In the genomic region with DNA sequence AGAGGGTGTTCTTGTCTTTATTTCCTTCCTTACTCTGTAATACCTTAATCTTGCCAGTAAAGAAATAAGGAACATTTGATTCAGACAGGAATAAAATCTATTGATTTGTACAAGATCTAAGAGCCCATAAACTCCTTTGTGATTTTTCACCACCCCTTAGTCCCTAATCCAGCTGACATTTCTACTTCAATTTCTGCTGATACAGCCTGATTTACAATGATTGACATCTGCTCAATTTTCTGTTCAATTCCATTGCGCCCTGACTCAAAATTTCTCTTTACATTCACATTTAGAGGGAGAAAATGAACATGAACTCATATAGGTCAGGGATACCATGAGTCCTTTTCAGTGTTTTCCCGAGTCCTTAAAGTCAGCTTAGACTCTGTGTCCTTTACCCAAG, we compare ENCODE assay signal across 1 cellular context.
TF ChIP-seq lines count a peak whose summit lies in the region.

No MANE protein-coding gene starts in this region.

TF ChIP-seq in GM12878, 131 proteins besides CTCF, POLR2A, EP300 and RAD21:
- TF ChIP-seq PAX5 (IDR thresholded peaks at IDR 0.05; ENCODE audit: borderline replicate concordance, low read depth, low read length) (no peak), USF1 (IDR thresholded peaks at IDR 0.05; ENCODE audit: borderline replicate concordance, extremely low read length, insufficient read depth, low read depth, low read length) (no peak), PKNOX1 (IDR thresholded peaks at IDR 0.05) (0 out of 2 replicates have a peak, but pooled peaks have one; percentile 16), CEBPB (IDR thresholded peaks at IDR 0.05; ENCODE audit: borderline replicate concordance in 1 of 2, low read depth in 2 of 2, low read length in 2 of 2) (no peak), HCFC1 (IDR thresholded peaks at IDR 0.05; ENCODE audit: low read length) (no peak), ZBTB11 (CRISPR knock-in tag; IDR thresholded peaks at IDR 0.05) (no peak)
- TF ChIP-seq, protein P1, sequence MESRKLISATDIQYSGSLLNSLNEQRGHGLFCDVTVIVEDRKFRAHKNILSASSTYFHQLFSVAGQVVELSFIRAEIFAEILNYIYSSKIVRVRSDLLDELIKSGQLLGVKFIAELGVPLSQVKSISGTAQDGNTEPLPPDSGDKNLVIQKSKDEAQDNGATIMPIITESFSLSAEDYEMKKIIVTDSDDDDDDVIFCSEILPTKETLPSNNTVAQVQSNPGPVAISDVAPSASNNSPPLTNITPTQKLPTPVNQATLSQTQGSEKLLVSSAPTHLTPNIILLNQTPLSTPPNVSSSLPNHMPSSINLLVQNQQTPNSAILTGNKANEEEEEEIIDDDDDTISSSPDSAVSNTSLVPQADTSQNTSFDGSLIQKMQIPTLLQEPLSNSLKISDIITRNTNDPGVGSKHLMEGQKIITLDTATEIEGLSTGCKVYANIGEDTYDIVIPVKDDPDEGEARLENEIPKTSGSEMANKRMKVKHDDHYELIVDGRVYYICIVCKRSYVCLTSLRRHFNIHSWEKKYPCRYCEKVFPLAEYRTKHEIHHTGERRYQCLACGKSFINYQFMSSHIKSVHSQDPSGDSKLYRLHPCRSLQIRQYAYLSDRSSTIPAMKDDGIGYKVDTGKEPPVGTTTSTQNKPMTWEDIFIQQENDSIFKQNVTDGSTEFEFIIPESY (IDR thresholded peaks at IDR 0.05): no peak
TF ChIP-seq in GM12878: peak in this region for 1.
